In genomic region chr6:44237813-44238433, GRCh38 we compare ENCODE assay signal across 1 cellular context.
TF ChIP-seq lines count a peak whose summit lies in the region.

No MANE protein-coding gene starts in this region.

TF ChIP-seq in GM12878, 131 proteins besides CTCF, POLR2A, EP300 and RAD21 (continued from another document and continues in another):
- peak; percentile 74 for TF ChIP-seq YY1 (IDR thresholded peaks at IDR 0.05; ENCODE audit: low read depth, low read length)
- TF ChIP-seq ZNF274 (IDR thresholded peaks at IDR 0.05; ENCODE audit: insufficient read depth, insufficient read length), result no peak
- TF ChIP-seq FOS (IDR thresholded peaks at IDR 0.05; ENCODE audit: borderline replicate concordance, extremely low read depth, insufficient read length), result no peak
- no peak for TF ChIP-seq SREBF2 (IDR thresholded peaks at IDR 0.05; ENCODE audit: low read length)
- peak; percentile 5; the same call in 1 of the 2 replicates for TF ChIP-seq MTA2 (IDR thresholded peaks at IDR 0.05; ENCODE audit: low read depth)
- no peak for TF ChIP-seq SMAD1 (IDR thresholded peaks at IDR 0.05; ENCODE audit: low read depth, partially characterized antibody)
- peak; percentile 83 for TF ChIP-seq IKZF1 (conservative IDR thresholded peaks at IDR 0.05)
- TF ChIP-seq GATAD2B (conservative IDR thresholded peaks at IDR 0.05; ENCODE audit: low read depth), result peak; percentile 81
- no peak for TF ChIP-seq ZBTB11 (CRISPR knock-in tag; IDR thresholded peaks at IDR 0.05)
- no peak for TF ChIP-seq USF1 (IDR thresholded peaks at IDR 0.05; ENCODE audit: borderline replicate concordance, extremely low read length, insufficient read depth, low read depth, low read length)
- no peak for TF ChIP-seq HDAC6 (IDR thresholded peaks at IDR 0.05; ENCODE audit: unreplicated experiment)
- TF ChIP-seq RAD51 (IDR thresholded peaks at IDR 0.05), result no peak
- no peak for TF ChIP-seq ATF3 (IDR thresholded peaks at IDR 0.05; ENCODE audit: borderline replicate concordance, extremely low read depth, low read depth, low read length)
- peak; percentile 38 to 59; a peak in 3 of 4 replicates for TF ChIP-seq IKZF2 (IDR thresholded peaks at IDR 0.05)
- 0 out of 2 replicates have a peak, but pooled peaks have one; percentile 35 for TF ChIP-seq RELB (IDR thresholded peaks at IDR 0.05; ENCODE audit: low read depth)
- TF ChIP-seq MYB (IDR thresholded peaks at IDR 0.05; ENCODE audit: borderline replicate concordance, low read depth, low read length), result no peak
- TF ChIP-seq CEBPZ (IDR thresholded peaks at IDR 0.05; ENCODE audit: low read depth, low read length), result no peak
- no peak for TF ChIP-seq EZH2 (IDR thresholded peaks at IDR 0.05; ENCODE audit: borderline replicate concordance, control insufficient read depth, low read depth, low read length)
- TF ChIP-seq SKIL (IDR thresholded peaks at IDR 0.05; ENCODE audit: low read depth, poor library complexity, severe bottlenecking), result no peak
- 0 out of 2 replicates have a peak, but pooled peaks have one; percentile 32 for TF ChIP-seq HSF1 (IDR thresholded peaks at IDR 0.05; ENCODE audit: low read depth, low read length)
- TF ChIP-seq MTA3 (IDR thresholded peaks at IDR 0.05; ENCODE audit: borderline replicate concordance, low read length), result no peak
- no peak for TF ChIP-seq MLLT1 (IDR thresholded peaks at IDR 0.05)
- no peak; the same call in 1 of the 2 replicates for TF ChIP-seq SMAD5 (IDR thresholded peaks at IDR 0.05; ENCODE audit: low read depth)
- TF ChIP-seq NKRF (conservative IDR thresholded peaks at IDR 0.05), result peak; percentile 64; the same call in 1 of the 2 replicates
- TF ChIP-seq ZBTB4 (CRISPR knock-in tag; IDR thresholded peaks at IDR 0.05), result no peak
- no peak for TF ChIP-seq NFXL1 (IDR thresholded peaks at IDR 0.05; ENCODE audit: borderline replicate concordance)
- peak; percentile 95 for TF ChIP-seq ATF7 (IDR thresholded peaks at IDR 0.05; ENCODE audit: low read depth)
- no peak for TF ChIP-seq FOXM1 (IDR thresholded peaks at IDR 0.05; ENCODE audit: low read depth, low read length)
- no peak for TF ChIP-seq CBX5 (IDR thresholded peaks at IDR 0.05; ENCODE audit: low read depth)
- TF ChIP-seq TBL1XR1 (IDR thresholded peaks at IDR 0.05; ENCODE audit: low read depth, low read length), result no peak
- no peak for TF ChIP-seq E2F4 (IDR thresholded peaks at IDR 0.05; ENCODE audit: low read depth, low read length)
- no peak for TF ChIP-seq SREBF1 (IDR thresholded peaks at IDR 0.05; ENCODE audit: low read length)
- no peak for TF ChIP-seq CBFB (IDR thresholded peaks at IDR 0.05; ENCODE audit: low read depth)
- TF ChIP-seq EED (IDR thresholded peaks at IDR 0.05; ENCODE audit: low read depth), result peak; percentile 55; the same call in 1 of the 2 replicates
- TF ChIP-seq MEF2B (IDR thresholded peaks at IDR 0.05; ENCODE audit: partially characterized antibody, poor library complexity, severe bottlenecking), result peak; percentile 30
- TF ChIP-seq RELA (IDR thresholded peaks at IDR 0.05; ENCODE audit: borderline replicate concordance, partially characterized antibody), result peak; percentile 35
